ENCODE assay signal across 19 cellular contexts in genomic region chr10:17056781-17057191, GRCh38.
DNase-seq lines count a peak whose midpoint lies in the region; FAIRE-seq and TF ChIP-seq lines count a peak whose summit lies in the region.
"Had no signal": no experiment of that assay in that cellular context is flagged by ENCODE, and none has a peak within 500 bp of the region (broad histone marks: within the 10 kb centered on the region; RNA-seq: fewer than 3 reads in every experiment).

No MANE protein-coding gene starts in this region.

- DNase-seq in GM04503 (ENCODE audit: low read depth): peak; percentile 75
- peak; percentile 37 for DNase-seq in amniotic stem cell (lab: John Stamatoyannopoulos, UW)
- DNase-seq in epithelial cell of esophagus (ENCODE audit: low read depth): peak; percentile 30
- DNase-seq in osteocyte (ENCODE audit: extremely low spot score, unreplicated experiment): no peak
- no peak for DNase-seq in DMS53 (lab: John Stamatoyannopoulos, UW)
- DNase-seq in superior temporal gyrus (ENCODE audit: extremely low spot score): no peak
- DNase-seq in central memory CD4-positive, alpha-beta T cell: no peak
- DNase-seq in GM12891 (ENCODE audit: insufficient read length, low spot score): no peak
- DNase-seq: activated naive CD4-positive, alpha-beta T cell treated with anti-CD3 and anti-CD28 coated beads, Interleukin-2, amount 10 ng/mL, durations not matched to agents 7 days and 5 days; BE2C; effector CD4-positive, alpha-beta T cell; midbrain; MM.1S; NCI-H1694 treated with DMSO at 0.1 percent for 48 hours; NCI-H446 treated with DMSO at 0.1 percent for 48 hours; spleen; testis had no signal

- H3K4me3 Mint-ChIP-seq in osteocyte (ENCODE audit: unreplicated experiment): no peak overlapping the region
- H3K4me3 Mint-ChIP-seq: activated naive CD4-positive, alpha-beta T cell treated with anti-CD3 and anti-CD28 coated beads, Interleukin-2, amount 10 ng/mL, durations not matched to agents 7 days and 5 days had no signal

- TF ChIP-seq POLR2A in GM12891 (IDR thresholded peaks at IDR 0.05; ENCODE audit: low read depth, low read length): no peak

- H3K36me3 Mint-ChIP-seq in osteocyte (ENCODE audit: unreplicated experiment): peaks cover 4% of the 10 kb centered on the region

- no peak for FAIRE-seq in GM12891 (lab: Jason Lieb, UNC)
- FAIRE-seq: frontal cortex had no signal

- H3K27ac Mint-ChIP-seq in osteocyte (ENCODE audit: unreplicated experiment): peak overlapping the region; percentile 27
- H3K27ac Mint-ChIP-seq: activated naive CD4-positive, alpha-beta T cell treated with anti-CD3 and anti-CD28 coated beads, Interleukin-2, amount 10 ng/mL, durations not matched to agents 7 days and 5 days had no signal

- TF ChIP-seq CTCF in epithelial cell of esophagus (IDR thresholded peaks at IDR 0.05; ENCODE audit: insufficient read depth, low read depth, low read length, missing control alignments): no peak
- no peak for TF ChIP-seq CTCF in osteocyte (IDR thresholded peaks at IDR 0.05)

- no peaks in the 10 kb centered on the region for H3K27me3 Mint-ChIP-seq in osteocyte (ENCODE audit: unreplicated experiment)
- H3K27me3 Mint-ChIP-seq: activated naive CD4-positive, alpha-beta T cell treated with anti-CD3 and anti-CD28 coated beads, Interleukin-2, amount 10 ng/mL, durations not matched to agents 7 days and 5 days had no signal

- H3K9me3 Mint-ChIP-seq in osteocyte (ENCODE audit: unreplicated experiment): peaks cover 10% of the 10 kb centered on the region

- H3K4me3 ChIP-seq in epithelial cell of esophagus (ENCODE audit: low read length): no peak overlapping the region
- H3K4me3 ChIP-seq: cardiac muscle cell, spleen, testis had no signal

- peaks cover 54% of the 10 kb centered on the region for H3K4me1 Mint-ChIP-seq in osteocyte (ENCODE audit: unreplicated experiment)

TF ChIP-seq in GM12891, 5 proteins besides CTCF, POLR2A, EP300 and RAD21:
- TF ChIP-seq TAF1 (IDR thresholded peaks at IDR 0.05; ENCODE audit: low read depth, low read length): no peak

Comparison
In these comparisons a context has a peak if more than half of its experiments do, and no peak if none do; other contexts are left out.
1. DNase-seq: peak in GM04503 (single experiment), amniotic stem cell (single experiment) and epithelial cell of esophagus (single experiment); none in osteocyte (single experiment), DMS53 (single experiment), superior temporal gyrus (single experiment), central memory CD4-positive, alpha-beta T cell (single experiment) and GM12891 (single experiment).